8 cellular contexts compared by ENCODE assay signal in genomic region chr5:141618804-141619554, GRCh38. TPM values are rescaled to one million over a fixed set of nuclear protein-coding genes. Genes with fewer than 3 reads are reported as not detected.
DNase-seq lines count a peak whose midpoint lies in the region; ATAC-seq, FAIRE-seq and TF ChIP-seq lines count a peak whose summit lies in the region.

DIAPH1 (minus strand) TSS chr5:141619000; CDS start chr5:141618914, 86 bp downstream.

- H3K36me3 ChIP-seq in RWPE2 (ENCODE audit: low read depth), result peaks cover 60% of the 10 kb centered on the region

- H3K4me3 ChIP-seq in RWPE2 (ENCODE audit: severe bottlenecking) (peak within 1 kb of the TSS; percentile 73), fibroblast of pulmonary artery (replicated peaks; ENCODE audit: low read depth, low read length) (peak within 1 kb of the TSS; percentile 85)

- H3K9me3 ChIP-seq in RWPE2 (ENCODE audit: severe bottlenecking), result no peaks in the 10 kb centered on the region

- no peaks in the 10 kb centered on the region for H3K9me3 Mint-ChIP-seq in activated T-helper 2 cell treated with anti-CD3 and anti-CD28 coated beads, Interferon-gamma antibody, Interleukin-2, Interleukin-4, amounts not matched to agents 10 μg/mL and 5 μg/mL and 100 μg/mL, durations not matched to agents 14 hours and 24 hours and 36 hours
- no peaks in the 10 kb centered on the region for H3K9me3 Mint-ChIP-seq in nephron progenitor cell
- no peaks in the 10 kb centered on the region for H3K9me3 Mint-ChIP-seq in stimulated activated naive CD8-positive, alpha-beta T cell treated with anti-CD3 and anti-CD28 coated beads, Interleukin-15, amount 100 ng/mL, for 72 hours

- in situ Hi-C loops in G401 (cut with HindIII; ENCODE audit: low sequenced_read_pairs), result no loop called here

- peak within 1 kb of the TSS; percentile 98 for H3K27ac Mint-ChIP-seq in activated T-helper 2 cell treated with anti-CD3 and anti-CD28 coated beads, Interferon-gamma antibody, Interleukin-2, Interleukin-4, amounts not matched to agents 10 μg/mL and 5 μg/mL and 100 μg/mL, durations not matched to agents 14 hours and 24 hours and 36 hours
- peak within 1 kb of the TSS; percentile 98 for H3K27ac Mint-ChIP-seq in nephron progenitor cell
- H3K27ac Mint-ChIP-seq in stimulated activated naive CD8-positive, alpha-beta T cell treated with anti-CD3 and anti-CD28 coated beads, Interleukin-15, amount 100 ng/mL, for 72 hours, result peak within 1 kb of the TSS; percentile 88 to 99

- H3K27me3 Mint-ChIP-seq in activated T-helper 2 cell treated with anti-CD3 and anti-CD28 coated beads, Interferon-gamma antibody, Interleukin-2, Interleukin-4, amounts not matched to agents 10 μg/mL and 5 μg/mL and 100 μg/mL, durations not matched to agents 14 hours and 24 hours and 36 hours (ENCODE audit: low read depth), result no peaks in the 10 kb centered on the region
- H3K27me3 Mint-ChIP-seq in nephron progenitor cell (ENCODE audit: low read depth, poor library complexity), result no peaks in the 10 kb centered on the region
- no peaks in the 10 kb centered on the region for H3K27me3 Mint-ChIP-seq in stimulated activated naive CD8-positive, alpha-beta T cell treated with anti-CD3 and anti-CD28 coated beads, Interleukin-15, amount 100 ng/mL, for 72 hours

- DNase-seq in G401 (ENCODE audit: low spot score) (peak; percentile 95), H54 (ENCODE audit: insufficient read length, low spot score) (peak; percentile 88), LoVo (ENCODE audit: low spot score) (peak; percentile 96), RWPE2 (ENCODE audit: low spot score) (peak; percentile 99), fibroblast of pulmonary artery (ENCODE audit: low read depth) (peak; percentile 97), nephron progenitor cell (peak; percentile 96)
- peak; percentile 95 for DNase-seq in activated T-helper 2 cell treated with anti-CD3 and anti-CD28 coated beads, Interferon-gamma antibody, Interleukin-2, Interleukin-4, amounts not matched to agents 10 μg/mL and 5 μg/mL and 100 μg/mL, durations not matched to agents 14 hours and 24 hours and 36 hours (ENCODE audit: low spot score)
- peak; percentile 97 to 98 for DNase-seq in stimulated activated naive CD8-positive, alpha-beta T cell treated with anti-CD3 and anti-CD28 coated beads, Interleukin-15, amount 100 ng/mL, for 72 hours

- peaks cover 72% of the 10 kb centered on the region for H3K36me3 Mint-ChIP-seq in activated T-helper 2 cell treated with anti-CD3 and anti-CD28 coated beads, Interferon-gamma antibody, Interleukin-2, Interleukin-4, amounts not matched to agents 10 μg/mL and 5 μg/mL and 100 μg/mL, durations not matched to agents 14 hours and 24 hours and 36 hours (ENCODE audit: low read depth)
- peaks cover 34% of the 10 kb centered on the region for H3K36me3 Mint-ChIP-seq in nephron progenitor cell (ENCODE audit: low read depth)

- peaks cover 11% of the 10 kb centered on the region for H3K4me1 ChIP-seq in RWPE2 (ENCODE audit: insufficient read depth, poor library complexity, severe bottlenecking)

- intact Hi-C loops in activated T-helper 2 cell treated with anti-CD3 and anti-CD28 coated beads, Interferon-gamma antibody, Interleukin-2, Interleukin-4, amounts not matched to agents 10 μg/mL and 5 μg/mL and 100 μg/mL, durations not matched to agents 14 hours and 24 hours and 36 hours (cut with micrococcal nuclease), result loop anchor here (1.0 to 5.0 kb wide), 4 partner anchors 14 to 37 kb away; partner anchors contain the start of genes HDAC3 and RELL2

- peak; percentile 74 for FAIRE-seq in H54 (lab: Jason Lieb, UNC)

- TF ChIP-seq CTCF in RWPE2 (IDR thresholded peaks at IDR 0.05; ENCODE audit: poor library complexity, severe bottlenecking) (peak; percentile 99), fibroblast of pulmonary artery (IDR thresholded peaks at IDR 0.05; ENCODE audit: low read length, missing control alignments) (peak; percentile 86), nephron progenitor cell (IDR thresholded peaks at IDR 0.05) (peak; percentile 93)

- no peaks in the 10 kb centered on the region for H3K27me3 ChIP-seq in RWPE2 (ENCODE audit: insufficient read depth, poor library complexity, severe bottlenecking)

- peak within 1 kb of the TSS; percentile 100 for H3K4me3 Mint-ChIP-seq in activated T-helper 2 cell treated with anti-CD3 and anti-CD28 coated beads, Interferon-gamma antibody, Interleukin-2, Interleukin-4, amounts not matched to agents 10 μg/mL and 5 μg/mL and 100 μg/mL, durations not matched to agents 14 hours and 24 hours and 36 hours (ENCODE audit: low read depth)
- peak within 1 kb of the TSS; percentile 100 for H3K4me3 Mint-ChIP-seq in nephron progenitor cell
- peak within 1 kb of the TSS; percentile 86 to 99 for H3K4me3 Mint-ChIP-seq in stimulated activated naive CD8-positive, alpha-beta T cell treated with anti-CD3 and anti-CD28 coated beads, Interleukin-15, amount 100 ng/mL, for 72 hours

- TF ChIP-seq POLR2A in H54 (IDR thresholded peaks at IDR 0.05; ENCODE audit: low read depth, low read length), result peak; percentile 87

- peak within 1 kb of the TSS; percentile 88 for H3K27ac ChIP-seq in RWPE2 (ENCODE audit: poor library complexity, severe bottlenecking)

- ATAC-seq in RWPE2 (ENCODE audit: low read depth), result peak; percentile 87
- peak; percentile 92 for ATAC-seq in stimulated activated naive CD8-positive, alpha-beta T cell treated with anti-CD3 and anti-CD28 coated beads, Interleukin-15, amount 100 ng/mL, for 72 hours

- H3K4me1 Mint-ChIP-seq in activated T-helper 2 cell treated with anti-CD3 and anti-CD28 coated beads, Interferon-gamma antibody, Interleukin-2, Interleukin-4, amounts not matched to agents 10 μg/mL and 5 μg/mL and 100 μg/mL, durations not matched to agents 14 hours and 24 hours and 36 hours (ENCODE audit: low read depth), result peaks cover 49% of the 10 kb centered on the region
- H3K4me1 Mint-ChIP-seq in nephron progenitor cell, result peaks cover 35% of the 10 kb centered on the region
- H3K4me1 Mint-ChIP-seq in stimulated activated naive CD8-positive, alpha-beta T cell treated with anti-CD3 and anti-CD28 coated beads, Interleukin-15, amount 100 ng/mL, for 72 hours, result peaks cover 75% of the 10 kb centered on the region

RNA-seq across cellular contexts. Expression of gene DIAPH1, which starts in this region (rescaled TPM):
- 23.5 and 34.0 TPM in 2 replicates for total RNA-seq in G401 (2014; rRNA removed; shearing (Covaris generic))
- total RNA-seq in activated T-helper 2 cell treated with anti-CD3 and anti-CD28 coated beads, Interferon-gamma antibody, Interleukin-2, Interleukin-4, amounts not matched to agents 10 μg/mL and 5 μg/mL and 100 μg/mL, durations not matched to agents 14 hours and 24 hours and 36 hours, result 228 and 234 TPM in 2 replicates

Comparison
In these comparisons a context has a peak if more than half of its experiments do, and no peak if none do; other contexts are left out.
1. Peak in every context shown above with its lines: DNase-seq, ATAC-seq, H3K4me3 ChIP-seq and H3K27ac ChIP-seq.